ENCODE assay signal across 8 cellular contexts in the genomic region with DNA sequence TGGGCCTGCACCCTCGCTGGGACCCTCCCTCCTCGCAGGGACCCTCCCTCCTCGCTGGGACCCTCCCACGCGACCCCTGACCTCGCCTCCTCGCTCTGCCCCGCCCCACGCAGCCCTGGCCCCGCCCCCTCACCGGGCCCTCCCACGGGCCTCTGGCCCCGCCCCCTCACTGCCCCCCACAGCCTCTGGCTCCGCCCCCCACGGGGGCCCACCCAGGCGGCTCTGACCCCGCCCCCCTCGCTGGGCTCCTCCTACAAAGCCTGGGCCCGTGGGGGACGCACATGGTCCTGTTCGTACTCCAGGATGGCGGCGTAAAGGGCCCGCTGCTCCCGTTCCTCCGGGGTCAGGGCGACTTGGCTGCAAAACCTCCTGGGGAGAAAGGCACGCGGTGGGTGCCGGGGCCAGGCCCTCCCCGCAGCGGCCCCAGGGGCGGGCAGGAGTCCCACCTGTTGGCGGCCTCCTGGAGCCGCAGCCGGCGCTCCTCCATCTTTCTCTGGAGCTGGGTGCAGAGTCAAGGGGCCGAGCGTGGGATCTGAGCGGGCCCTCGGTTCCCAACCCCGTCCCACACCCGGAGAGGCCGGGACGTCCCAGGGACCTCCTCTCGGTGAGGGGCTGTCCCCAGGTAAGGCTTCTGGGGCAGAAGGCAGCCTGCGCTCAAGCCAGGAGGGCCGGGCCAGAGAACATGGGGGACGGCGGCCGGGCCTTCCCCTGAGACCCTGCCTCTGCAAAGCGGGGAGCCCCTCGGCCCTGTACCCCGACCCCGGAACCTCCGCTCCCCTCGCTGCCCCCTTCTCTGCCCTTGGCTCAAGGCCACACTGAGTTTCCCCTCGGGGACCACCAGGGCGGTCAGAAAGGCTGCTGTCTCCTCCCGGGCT. TPM values are rescaled to one million over a fixed set of nuclear protein-coding genes. Genes with fewer than 3 reads are reported as not detected.
DNase-seq lines count a peak whose midpoint lies in the region; ATAC-seq and TF ChIP-seq lines count a peak whose summit lies in the region.

No MANE protein-coding gene starts in this region.

- H3K9ac ChIP-seq in colonic mucosa (ENCODE audit: low read depth in 2 of 2, low read length in 2 of 2) = peak overlapping the region in 1 of 2 donors; percentile 63
- H3K9ac ChIP-seq in mesenchymal stem cell (ENCODE audit: low read length) = peak overlapping the region; percentile 38

- H2AFZ ChIP-seq in mesenchymal stem cell (ENCODE audit: low read depth, low read length) = peak overlapping the region; percentile 29

- peak overlapping the region; percentile 23 for H2BK120ac ChIP-seq in mesenchymal stem cell (ENCODE audit: low read depth, low read length)

- H3K36me3 ChIP-seq in colonic mucosa (no peaks in the 10 kb centered on the region), mesenchymal stem cell (ENCODE audit: control insufficient read depth in 1 of 2, insufficient read depth in 2 of 2, low read depth in 1 of 2, low read length in 2 of 2) (peaks cover 26 to 53% of the 10 kb centered on the region in 2 experiments)

- H3K4me2 ChIP-seq in mesenchymal stem cell (ENCODE audit: low read length, poor library complexity, severe bottlenecking) = peak overlapping the region; percentile 84

- H3K27ac Mint-ChIP-seq in stimulated activated naive CD8-positive, alpha-beta T cell treated with anti-CD3 and anti-CD28 coated beads, Interleukin-15, amount 100 ng/mL, for 72 hours = peak overlapping the region; percentile 52 to 78

- peak overlapping the region; percentile 13 to 57 for H3K4ac ChIP-seq in mesenchymal stem cell (ENCODE audit: low read depth in 1 of 2, low read length in 2 of 2)

- peak overlapping the region in 1 of 2 experiments; percentile 60 for H3K14ac ChIP-seq in mesenchymal stem cell (ENCODE audit: low read length in 2 of 2)

- intact Hi-C loops in colonic mucosa (cut with DNase I) = no loop called here

- peak; percentile 83 for ATAC-seq in activated CD4-positive, CD25-positive, alpha-beta regulatory T cell treated with anti-CD3 and anti-CD28 coated beads, Interleukin-2, amount 50 U/mL, for 24 hours
- ATAC-seq in stimulated activated naive CD8-positive, alpha-beta T cell treated with anti-CD3 and anti-CD28 coated beads, Interleukin-15, amount 100 ng/mL, for 72 hours = peak; percentile 79
- ATAC-seq in HG03139 (IDR thresholded peaks at IDR 0.05; ENCODE audit: unreplicated experiment) = no peak

- H2BK5ac ChIP-seq in mesenchymal stem cell (ENCODE audit: low read depth, low read length, poor library complexity, severe bottlenecking) = no peak overlapping the region

- H3K79me1 ChIP-seq in mesenchymal stem cell (replicated peaks; ENCODE audit: low read length, poor library complexity, severe bottlenecking) = peaks cover 8% of the 10 kb centered on the region

- H3K4me1 ChIP-seq in colonic mucosa (peaks cover 5% of the 10 kb centered on the region), mesenchymal stem cell (ENCODE audit: control insufficient read depth, insufficient read depth, low read depth, low read length) (peaks cover 22% of the 10 kb centered on the region)

- no peak for TF ChIP-seq CTCF in LNCaP clone FGC (IDR thresholded peaks at IDR 0.05; ENCODE audit: control insufficient read depth, extremely low read depth, insufficient read depth)
- TF ChIP-seq CTCF in colonic mucosa (IDR thresholded peaks at IDR 0.05) = no peak

- peak overlapping the region; percentile 35 to 37 for H3K18ac ChIP-seq in mesenchymal stem cell (ENCODE audit: low read depth in 1 of 2, low read length in 2 of 2)

- H2BK15ac ChIP-seq in mesenchymal stem cell (ENCODE audit: low read depth, poor library complexity, severe bottlenecking) = no peak overlapping the region

- 7% methylated on average over 51 of the region's 60 CpGs for WGBS in mesenchymal stem cell

- peak overlapping the region; percentile 89 for H3K4me3 ChIP-seq in LNCaP clone FGC (ENCODE audit: low read depth, low read length)
- peak overlapping the region; percentile 40 for H3K4me3 ChIP-seq in colonic mucosa
- H3K4me3 ChIP-seq in mesenchymal stem cell (ENCODE audit: insufficient read depth in 1 of 2, low read depth in 1 of 2, low read length in 2 of 2) = peak overlapping the region; percentile 61 to 66

- H3K27ac ChIP-seq in colonic mucosa (no peak overlapping the region), mesenchymal stem cell (ENCODE audit: low read length, poor library complexity, severe bottlenecking) (no peak overlapping the region)

- peaks cover 13% of the 10 kb centered on the region for H3K4me1 Mint-ChIP-seq in stimulated activated naive CD8-positive, alpha-beta T cell treated with anti-CD3 and anti-CD28 coated beads, Interleukin-15, amount 100 ng/mL, for 72 hours

- H3K4me3 Mint-ChIP-seq in stimulated activated naive CD8-positive, alpha-beta T cell treated with anti-CD3 and anti-CD28 coated beads, Interleukin-15, amount 100 ng/mL, for 72 hours = peak overlapping the region; percentile 84 to 89

- no peaks in the 10 kb centered on the region for H3K27me3 ChIP-seq in colonic mucosa
- H3K27me3 ChIP-seq in mesenchymal stem cell (ENCODE audit: control insufficient read depth in 1 of 2, insufficient read depth in 1 of 2, low read length in 2 of 2) = no peaks in the 10 kb centered on the region

- no peaks in the 10 kb centered on the region for H3K27me3 Mint-ChIP-seq in stimulated activated naive CD8-positive, alpha-beta T cell treated with anti-CD3 and anti-CD28 coated beads, Interleukin-15, amount 100 ng/mL, for 72 hours

- DNase-seq in NCI-H1092 treated with DMSO at 0.1 percent for 48 hours (lab: John Stamatoyannopoulos, UW) = peak; percentile 36
- DNase-seq in NCI-H1092 (lab: John Stamatoyannopoulos, UW) = no peak
- no peak for DNase-seq in LNCaP clone FGC (ENCODE audit: low read depth)
- DNase-seq in colonic mucosa = peak; percentile 68
- DNase-seq in mesenchymal stem cell = peak; percentile 67
- peak; percentile 84 to 89 for DNase-seq in stimulated activated naive CD8-positive, alpha-beta T cell treated with anti-CD3 and anti-CD28 coated beads, Interleukin-15, amount 100 ng/mL, for 72 hours

- H3K23ac ChIP-seq in mesenchymal stem cell (ENCODE audit: low read length in 2 of 2) = no peak overlapping the region

- H3K9me3 ChIP-seq in colonic mucosa (no peaks in the 10 kb centered on the region), mesenchymal stem cell (ENCODE audit: control insufficient read depth, low read length) (no peaks in the 10 kb centered on the region)

- H3K9me3 Mint-ChIP-seq in stimulated activated naive CD8-positive, alpha-beta T cell treated with anti-CD3 and anti-CD28 coated beads, Interleukin-15, amount 100 ng/mL, for 72 hours = no peaks in the 10 kb centered on the region

- H4K91ac ChIP-seq in mesenchymal stem cell (ENCODE audit: low read length) = no peak overlapping the region

- no peak overlapping the region for H2AK5ac ChIP-seq in mesenchymal stem cell (ENCODE audit: low read length, severe bottlenecking)

- H2BK12ac ChIP-seq in mesenchymal stem cell (ENCODE audit: low read length in 2 of 2) = no peak overlapping the region

- H4K8ac ChIP-seq in mesenchymal stem cell (ENCODE audit: low read length) = peak overlapping the region; percentile 78

RNA-seq across cellular contexts. Expression of gene VPS9D1, which starts 8.9 kb away (rescaled TPM):
- total RNA-seq in colonic mucosa = 10 to 100 TPM; 11.9 to 12.7 TPM
- 17.6 TPM for polyA plus RNA-seq in mesenchymal stem cell (2013, experiment 1 of 2)
- 17.7 TPM for polyA plus RNA-seq in mesenchymal stem cell (2013, experiment 2 of 2)

RNA-seq across cellular contexts. Expression of gene ZNF276, which starts 9.5 kb away (rescaled TPM):
- total RNA-seq in colonic mucosa = 10 to 100 TPM; 19.2 to 30.6 TPM
- 9.2 TPM for polyA plus RNA-seq in mesenchymal stem cell (2013, experiment 1 of 2)
- polyA plus RNA-seq in mesenchymal stem cell (2013, experiment 2 of 2) = 7.2 TPM

RNA-seq across cellular contexts. Expression of gene SPATA2L, which starts 10.3 kb away (rescaled TPM):
- 10 to 100 TPM; 17.8 to 18.4 TPM for total RNA-seq in colonic mucosa
- polyA plus RNA-seq in mesenchymal stem cell (2013, experiment 1 of 2) = 6.6 TPM
- polyA plus RNA-seq in mesenchymal stem cell (2013, experiment 2 of 2) = 6.9 TPM

RNA-seq across cellular contexts. Expression of gene CDK10, which starts 25.3 kb away (rescaled TPM):
- 100 to 1,000 TPM in 1 of 2 donors, 10 to 100 TPM in 1; 72.2 to 136 TPM for total RNA-seq in colonic mucosa
- polyA plus RNA-seq in mesenchymal stem cell (2013, experiment 1 of 2) = 21.1 TPM
- 23.0 TPM for polyA plus RNA-seq in mesenchymal stem cell (2013, experiment 2 of 2)

RNA-seq across cellular contexts. Expression of gene SPATA33, which starts 54.2 kb away (rescaled TPM):
- total RNA-seq in colonic mucosa = 10 to 100 TPM in 1 of 2 donors, 1 to 10 TPM in 1; 4.7 to 10.0 TPM
- polyA plus RNA-seq in mesenchymal stem cell (2013, experiment 1 of 2) = 9.7 TPM
- 8.6 TPM for polyA plus RNA-seq in mesenchymal stem cell (2013, experiment 2 of 2)

Comparison
In these comparisons a context has a peak if more than half of its experiments do, and no peak if none do; other contexts are left out.
1. DNase-seq: peak in NCI-H1092 treated with DMSO at 0.1 percent for 48 hours (single experiment), colonic mucosa (single experiment), mesenchymal stem cell (single experiment) and stimulated activated naive CD8-positive, alpha-beta T cell treated with anti-CD3 and anti-CD28 coated beads, Interleukin-15, amount 100 ng/mL, for 72 hours (2 of 2); none in NCI-H1092 (single experiment) and LNCaP clone FGC (single experiment).
2. Peak in every context shown above with its lines, with median percentiles within 50 percentile points of each other: H3K4me3 ChIP-seq.